Comparison of ENCODE assay signal across 8 cellular contexts in genomic region chr1:54488831-54489626, GRCh38. TPM values are rescaled to one million over a fixed set of nuclear protein-coding genes. Genes with fewer than 3 reads are reported as not detected.
DNase-seq lines count a peak whose midpoint lies in the region; ATAC-seq, FAIRE-seq and TF ChIP-seq lines count a peak whose summit lies in the region.

No MANE protein-coding gene starts in this region.

- H3K36me3 ChIP-seq in WERI-Rb-1 (no peaks in the 10 kb centered on the region), bronchial epithelial cell (ENCODE audit: control insufficient read depth, insufficient read depth, low read length) (no peaks in the 10 kb centered on the region)

- ATAC-seq in HG02610 (IDR thresholded peaks at IDR 0.05; ENCODE audit: unreplicated experiment), result peak; percentile 58
- no peak for ATAC-seq in HG02973 (IDR thresholded peaks at IDR 0.05; ENCODE audit: unreplicated experiment)

- peak overlapping the region; percentile 69 for H3K4me3 ChIP-seq in WERI-Rb-1 (ENCODE audit: low read depth, low read length)
- H3K4me3 ChIP-seq in bronchial epithelial cell (ENCODE audit: low read depth, low read length), result peak overlapping the region; percentile 55
- peak overlapping the region; percentile 48 to 66 (median 58) for H3K4me3 ChIP-seq in skin epidermis

- no peak for FAIRE-seq in bronchial epithelial cell (lab: Jason Lieb, UNC)

- peaks cover 44 to 48% of the 10 kb centered on the region in 2 donors for H3K4me1 Mint-ChIP-seq in immature natural killer cell

- H3K9me3 ChIP-seq in WERI-Rb-1 (ENCODE audit: severe bottlenecking), result no peaks in the 10 kb centered on the region

- H3K27me3 ChIP-seq in WERI-Rb-1 (ENCODE audit: insufficient read depth, low read depth, severe bottlenecking) (no peaks in the 10 kb centered on the region), bronchial epithelial cell (ENCODE audit: control insufficient read depth, insufficient read depth, low read length) (peaks cover 1% of the 10 kb centered on the region)

- peak; percentile 16 for DNase-seq in GM04503 (ENCODE audit: low read depth)
- peak; percentile 84 for DNase-seq in NCI-H2029 (lab: John Stamatoyannopoulos, UW)
- DNase-seq in WERI-Rb-1, result peak; percentile 75
- no peak for DNase-seq in bronchial epithelial cell (ENCODE audit: low read depth)
- DNase-seq in immature natural killer cell, result peak; percentile 73 to 79 (median 77)

- no peaks in the 10 kb centered on the region for H3K9me3 Mint-ChIP-seq in immature natural killer cell

- peak; percentile 71 for TF ChIP-seq CTCF in WERI-Rb-1 (IDR thresholded peaks at IDR 0.05; ENCODE audit: low read depth, low read length)
- TF ChIP-seq CTCF in bronchial epithelial cell (IDR thresholded peaks at IDR 0.05; ENCODE audit: insufficient read depth, low read length, severe bottlenecking), result peak; percentile 93

- H3K27ac Mint-ChIP-seq in immature natural killer cell, result peak overlapping the region; percentile 88 to 97 (median 93)

- H3K27ac ChIP-seq in WERI-Rb-1 (peak overlapping the region; percentile 87), skin epidermis (peak overlapping the region; percentile 54 to 92 (median 88))

- H3K36me3 Mint-ChIP-seq in immature natural killer cell, result no peaks in the 10 kb centered on the region

- peak overlapping the region; percentile 89 to 94 (median 93) for H3K4me3 Mint-ChIP-seq in immature natural killer cell

- H3K27me3 Mint-ChIP-seq in immature natural killer cell (ENCODE audit: low read depth in 3 of 3), result peaks cover 15 to 18% (median 16%) of the 10 kb centered on the region in 3 donors

RNA-seq across cellular contexts. Expression of gene ACOT11, which starts 59.0 kb away (rescaled TPM):
- 3.4 and 6.0 TPM in 2 replicates for total RNA-seq in bronchial epithelial cell
- under 1 TPM in 2 of 3 donors, not detected in 1; 0.27 to 0.44 TPM for polyA plus RNA-seq in immature natural killer cell
